In genomic region chr7:32515890-32516550, GRCh38 we compare ENCODE assay signal across 8 cellular contexts.
DNase-seq lines count a peak whose midpoint lies in the region; ATAC-seq and TF ChIP-seq lines count a peak whose summit lies in the region.

No MANE protein-coding gene starts in this region.

- ATAC-seq in GM21526 (IDR thresholded peaks at IDR 0.05; ENCODE audit: low FRiP score, unreplicated experiment), result peak; percentile 85
- peak; percentile 70 for ATAC-seq in HG03571 (IDR thresholded peaks at IDR 0.05; ENCODE audit: unreplicated experiment)

- in situ Hi-C loops in GM13977 (cut with MboI; ENCODE audit: low pct_unique_long_range_greater_than_20kb, low sequenced_read_pairs, unreplicated experiment), result no loop called here

- no peak for TF ChIP-seq CTCF in GM13977 (IDR thresholded peaks at IDR 0.05; ENCODE audit: extremely low read depth, insufficient read depth, missing control alignments)

- DNase-seq in GM13977 (ENCODE audit: low spot score) (peak; percentile 32), glomerular visceral epithelial cell (ENCODE audit: extremely low spot score) (peak; percentile 33), AG20443 (ENCODE audit: low spot score) (no peak), NCI-H82 (lab: John Stamatoyannopoulos, UW) (no peak), NK-92 (lab: John Stamatoyannopoulos, UW; ENCODE audit: unreplicated experiment) (no peak)
- DNase-seq in stimulated activated CD4-positive, alpha-beta T cell treated with anti-CD3 and anti-CD28 coated beads, Interleukin-4, amount 100 ng/mL, for 1 hour, result no peak

Comparison
In these comparisons a context has a peak if more than half of its experiments do, and no peak if none do; other contexts are left out.
1. DNase-seq: peak in GM13977 (single experiment) and glomerular visceral epithelial cell (single experiment); none in AG20443 (single experiment), NCI-H82 (single experiment), NK-92 (single experiment) and stimulated activated CD4-positive, alpha-beta T cell treated with anti-CD3 and anti-CD28 coated beads, Interleukin-4, amount 100 ng/mL, for 1 hour (single experiment).